Comparison of ENCODE assay signal across 1 cellular context in genomic region chrX:15956684-15957083, GRCh38.
TF ChIP-seq lines count a peak whose summit lies in the region.

No MANE protein-coding gene starts in this region.

TF ChIP-seq in SK-N-SH, 30 proteins besides CTCF, POLR2A, EP300 and RAD21 (continued from another document):
- TF ChIP-seq ZBTB33 (IDR thresholded peaks at IDR 0.05; ENCODE audit: borderline replicate concordance, low read depth): no peak
